Comparison of ENCODE assay signal across 8 cellular contexts in genomic region chrX:38561126-38561868, GRCh38.
DNase-seq lines count a peak whose midpoint lies in the region; ATAC-seq lines count a peak whose summit lies in the region.

Gene TSPAN7 (plus strand): TSS chrX:38561542. CDS start chrX:38561547, 5 bp downstream.

- DNase-seq in NCI-H2107 (lab: John Stamatoyannopoulos, UW) (peak; percentile 59), caudate nucleus (lab: John Stamatoyannopoulos, UW) (peak in 60 of 61 donors; percentile 2 to 85 (median 67)), islet precursor cell (peak; percentile 78), smooth muscle cell of the brain vasculature (ENCODE audit: low read depth, low spot score) (peak; percentile 18)

- ATAC-seq in HG02798 (IDR thresholded peaks at IDR 0.05; ENCODE audit: poor library complexity, unreplicated experiment) (peak; percentile 69), GM18870 (IDR thresholded peaks at IDR 0.05; ENCODE audit: unreplicated experiment) (no peak)
- peak; percentile 81 to 84 for ATAC-seq in activated CD4-positive, CD25-positive, alpha-beta regulatory T cell treated with anti-CD3 and anti-CD28 coated beads, Interleukin-2, amount 50 U/mL, for 24 hours

- H3K9ac ChIP-seq in ES-I3 (ENCODE audit: low read depth, low read length): peak within 1 kb of the TSS; percentile 47; the same call in 1 of the 2 replicates

- no peaks in the 10 kb centered on the region for H3K36me3 ChIP-seq in ES-I3 (ENCODE audit: insufficient read depth, low read length)

- H3K4me1 ChIP-seq in ES-I3 (ENCODE audit: insufficient read depth, low read length): peaks cover 4% of the 10 kb centered on the region; the same call in 1 of the 2 replicates

- peak within 1 kb of the TSS; percentile 73 for H3K27ac ChIP-seq in caudate nucleus (ENCODE audit: low read depth, low read length)

- H3K9me3 ChIP-seq in ES-I3 (ENCODE audit: control insufficient read depth, insufficient read depth, low read length): no peaks in the 10 kb centered on the region

Comparison
In these comparisons a context has a peak if more than half of its experiments do, and no peak if none do; other contexts are left out.
1. DNase-seq: peak in every context shown above with its lines; median percentile 78 in islet precursor cell; 67 in caudate nucleus; 59 in NCI-H2107; 18 in smooth muscle cell of the brain vasculature.